Comparison of ENCODE assay signal across 8 cellular contexts in genomic region chr3:98593046-98593936, GRCh38. TPM values are rescaled to one million over a fixed set of nuclear protein-coding genes. Genes with fewer than 3 reads are reported as not detected.
DNase-seq lines count a peak whose midpoint lies in the region; FAIRE-seq lines count a peak whose summit lies in the region.

TSS of gene CPOX (minus strand) at chr3:98593611. CDS start at chr3:98593504, 107 bp downstream.

- H3K27ac ChIP-seq in substantia nigra (ENCODE audit: low read depth, low read length, poor library complexity, severe bottlenecking): peak within 1 kb of the TSS; percentile 83

- in situ Hi-C loops in HAP-1 (cut with MboI; ENCODE audit: low sequenced_read_pairs): no loop called here
- in situ Hi-C loops in SK-MEL-5 (cut with HindIII; ENCODE audit: low pct_unique_long_range_greater_than_20kb, low sequenced_read_pairs): no loop called here

- FAIRE-seq in frontal cortex (lab: Jason Lieb, UNC): no peak

- DNase-seq in GDM1 (lab: John Stamatoyannopoulos, UW) (peak; percentile 74), HAP-1 (ENCODE audit: low spot score in 2 of 2) (peak; percentile 85 to 93), MG63 (peak; percentile 97), SK-MEL-5 (ENCODE audit: low read depth, low spot score) (peak; percentile 97), frontal cortex (ENCODE audit: low spot score in 2 of 2) (peak; percentile 82 to 85), non-pigmented ciliary epithelial cell (ENCODE audit: low read depth) (peak; percentile 58), substantia nigra (lab: John Stamatoyannopoulos, UW) (peak; percentile 34 to 92 (median 84))
- peak; percentile 88 for DNase-seq in activated naive CD4-positive, alpha-beta T cell treated with Interleukin-2 at 50 U/mL for 16 hours

- peaks cover 2% of the 10 kb centered on the region for H3K4me1 ChIP-seq in HAP-1

- H3K36me3 ChIP-seq in HAP-1 (replicated peaks): peaks cover 16% of the 10 kb centered on the region
- peaks cover 32% of the 10 kb centered on the region for H3K36me3 ChIP-seq in MG63

- H3K9me3 ChIP-seq in HAP-1 (no peaks in the 10 kb centered on the region), MG63 (no peaks in the 10 kb centered on the region)

- H3K4me3 ChIP-seq in HAP-1: peak within 1 kb of the TSS; percentile 78
- H3K4me3 ChIP-seq in MG63: peak within 1 kb of the TSS; percentile 85

- H3K27me3 ChIP-seq in HAP-1 (ENCODE audit: low read depth) (no peaks in the 10 kb centered on the region), MG63 (no peaks in the 10 kb centered on the region)

RNA-seq across cellular contexts. Expression of gene CPOX, which starts in this region (rescaled TPM):
- 43.7 and 45.1 TPM in 2 replicates for total RNA-seq in MG63 (2014; rRNA removed; shearing (Covaris generic); ENCODE audit: low replicate concordance)
- 66.4 and 69.5 TPM in 2 replicates for total RNA-seq in SK-MEL-5 (2014; rRNA removed; shearing (Covaris generic))
- 100 and 114 TPM in 2 replicates for polyA plus RNA-seq in SK-MEL-5 (2015; cell fraction: cytosol; rRNA removed)
- polyA plus RNA-seq in SK-MEL-5 (2015; cell fraction: nucleus; rRNA removed): 143 and 173 TPM in 2 replicates
- total RNA-seq in frontal cortex: 17.1 TPM

Comparison
In these comparisons a context has a peak if more than half of its experiments do, and no peak if none do; other contexts are left out.
1. Peak in every context shown above with its lines: DNase-seq, H3K4me3 ChIP-seq and H3K27ac ChIP-seq.